8 cellular contexts compared by ENCODE assay signal in genomic region chr1:200488375-200489165, GRCh38.
DNase-seq lines count a peak whose midpoint lies in the region; ATAC-seq, FAIRE-seq and TF ChIP-seq lines count a peak whose summit lies in the region.

No MANE protein-coding gene starts in this region.

- CTCF ChIA-PET in activated CD8-positive, alpha-beta T cell treated with anti-CD3 and anti-CD28 coated beads, Interleukin-2, amount 10 ng/mL, durations not matched to agents 7 days and 5 days (lab: Charles Lee), result interaction anchor here (0.6 to 1.4 kb wide), 15 partner anchors 11 to 1568 kb away, joined by 3 to 7 read pairs (median 4); no protein-coding TSS in a partner anchor

- intact Hi-C loops in aorta (cut with DNase I), result loop anchor here (2.0 to 5.0 kb wide), 2 partner anchors 206 to 211 kb away; no protein-coding TSS in a partner anchor

- no peaks in the 10 kb centered on the region for H3K9me3 ChIP-seq in aorta (ENCODE audit: control insufficient read depth, low read length)

- peaks cover 5% of the 10 kb centered on the region for H3K4me1 Mint-ChIP-seq in activated CD8-positive, alpha-beta T cell treated with anti-CD3 and anti-CD28 coated beads, Interleukin-2, amount 10 ng/mL, durations not matched to agents 7 days and 5 days (ENCODE audit: low read depth)
- H3K4me1 Mint-ChIP-seq in natural killer cell treated with Interleukin-12 subunit alpha and Interleukin-12 subunit beta and Interleukin-15 and Interleukin-18, amount 100 ng/mL, for 72 hours (ENCODE audit: low read depth in 2 of 2), result peaks cover 15 to 22% of the 10 kb centered on the region in 2 donors

- H3K27ac ChIP-seq in aorta (ENCODE audit: low read depth in 1 of 2, low read length in 2 of 2), result no peak overlapping the region

- POLR2A ChIA-PET in activated CD8-positive, alpha-beta T cell treated with anti-CD3 and anti-CD28 coated beads, Interleukin-2, amount 10 ng/mL, durations not matched to agents 7 days and 5 days (lab: Charles Lee), result no interaction called here

- 15 to 17% methylated on average over 15 of the region's 15 CpGs for WGBS in aorta, 2 donors

- H3K27ac Mint-ChIP-seq in activated CD8-positive, alpha-beta T cell treated with anti-CD3 and anti-CD28 coated beads, Interleukin-2, amount 10 ng/mL, durations not matched to agents 7 days and 5 days, result no peak overlapping the region
- H3K27ac Mint-ChIP-seq in natural killer cell treated with Interleukin-12 subunit alpha and Interleukin-12 subunit beta and Interleukin-15 and Interleukin-18, amount 100 ng/mL, for 72 hours, result peak overlapping the region in 1 of 2 donors; percentile 1

- peaks cover 26% of the 10 kb centered on the region for H3K27me3 Mint-ChIP-seq in activated CD8-positive, alpha-beta T cell treated with anti-CD3 and anti-CD28 coated beads, Interleukin-2, amount 10 ng/mL, durations not matched to agents 7 days and 5 days (ENCODE audit: low read depth)
- peaks cover 19 to 24% of the 10 kb centered on the region in 2 donors for H3K27me3 Mint-ChIP-seq in natural killer cell treated with Interleukin-12 subunit alpha and Interleukin-12 subunit beta and Interleukin-15 and Interleukin-18, amount 100 ng/mL, for 72 hours

- H3K27me3 ChIP-seq in aorta (ENCODE audit: control insufficient read depth in 1 of 2, insufficient read depth in 2 of 2, low read length in 1 of 2), result no peaks in the 10 kb centered on the region

- peak; percentile 93 for TF ChIP-seq CTCF in fibroblast of mammary gland (conservative IDR thresholded peaks at IDR 0.05; ENCODE audit: control insufficient read depth, insufficient read depth, low read depth, low read length)

- no peak overlapping the region for H3K4me3 Mint-ChIP-seq in activated CD8-positive, alpha-beta T cell treated with anti-CD3 and anti-CD28 coated beads, Interleukin-2, amount 10 ng/mL, durations not matched to agents 7 days and 5 days
- no peak overlapping the region for H3K4me3 Mint-ChIP-seq in natural killer cell treated with Interleukin-12 subunit alpha and Interleukin-12 subunit beta and Interleukin-15 and Interleukin-18, amount 100 ng/mL, for 72 hours

- ATAC-seq in HG03432 (IDR thresholded peaks at IDR 0.05; ENCODE audit: unreplicated experiment) (peak; percentile 60), aorta (ENCODE audit: low FRiP score) (no peak)
- peak; percentile 58 for ATAC-seq in activated CD8-positive, alpha-beta T cell treated with anti-CD3 and anti-CD28 coated beads, Interleukin-2, amount 10 ng/mL, durations not matched to agents 7 days and 5 days
- ATAC-seq in natural killer cell treated with Interleukin-12 subunit alpha and Interleukin-12 subunit beta and Interleukin-15 and Interleukin-18, amount 100 ng/mL, for 72 hours, result peak; percentile 70 to 71

- DNase-seq in AG08396 (ENCODE audit: low spot score), result peak; percentile 67
- DNase-seq in GM12892 (ENCODE audit: insufficient read length), result no peak
- DNase-seq in NCI-H526 (lab: John Stamatoyannopoulos, UW), result peak; percentile 36 to 76
- peak; percentile 54 for DNase-seq in activated CD8-positive, alpha-beta T cell treated with anti-CD3 and anti-CD28 coated beads, Interleukin-2, amount 10 ng/mL, durations not matched to agents 7 days and 5 days
- peak; percentile 83 for DNase-seq in fibroblast of mammary gland (ENCODE audit: low read depth)
- DNase-seq in natural killer cell treated with Interleukin-12 subunit alpha and Interleukin-12 subunit beta and Interleukin-15 and Interleukin-18, amount 100 ng/mL, for 72 hours (ENCODE audit: low spot score), result no peak
- no peak for DNase-seq in aorta

- H3K36me3 ChIP-seq in aorta (ENCODE audit: control insufficient read depth in 1 of 2, insufficient read depth in 2 of 2, low read length in 1 of 2), result no peaks in the 10 kb centered on the region

- no peaks in the 10 kb centered on the region for H3K4me1 ChIP-seq in aorta (ENCODE audit: control insufficient read depth in 1 of 2, insufficient read depth in 2 of 2, low read length in 2 of 2)

- H3K36me3 Mint-ChIP-seq in activated CD8-positive, alpha-beta T cell treated with anti-CD3 and anti-CD28 coated beads, Interleukin-2, amount 10 ng/mL, durations not matched to agents 7 days and 5 days (ENCODE audit: low read depth), result no peaks in the 10 kb centered on the region
- H3K36me3 Mint-ChIP-seq in natural killer cell treated with Interleukin-12 subunit alpha and Interleukin-12 subunit beta and Interleukin-15 and Interleukin-18, amount 100 ng/mL, for 72 hours, result no peaks in the 10 kb centered on the region

- FAIRE-seq in GM12892 (lab: Jason Lieb, UNC), result peak; percentile 82

- no peaks in the 10 kb centered on the region for H3K9me3 Mint-ChIP-seq in activated CD8-positive, alpha-beta T cell treated with anti-CD3 and anti-CD28 coated beads, Interleukin-2, amount 10 ng/mL, durations not matched to agents 7 days and 5 days (ENCODE audit: insufficient read depth)
- H3K9me3 Mint-ChIP-seq in natural killer cell treated with Interleukin-12 subunit alpha and Interleukin-12 subunit beta and Interleukin-15 and Interleukin-18, amount 100 ng/mL, for 72 hours, result no peaks in the 10 kb centered on the region

- no peak overlapping the region for H3K4me3 ChIP-seq in fibroblast of mammary gland (ENCODE audit: control insufficient read depth, low read depth, low read length)
- H3K4me3 ChIP-seq in aorta (ENCODE audit: low read length in 2 of 2), result no peak overlapping the region

- TF ChIP-seq POLR2A in GM12892 (IDR thresholded peaks at IDR 0.05; ENCODE audit: low read depth, low read length), result no peak

Comparison
In these comparisons a context has a peak if more than half of its experiments do, and no peak if none do; other contexts are left out.
1. DNase-seq: peak in AG08396 (single experiment), NCI-H526 (2 of 2), activated CD8-positive, alpha-beta T cell treated with anti-CD3 and anti-CD28 coated beads, Interleukin-2, amount 10 ng/mL, durations not matched to agents 7 days and 5 days (single experiment) and fibroblast of mammary gland (single experiment); none in GM12892 (single experiment), natural killer cell treated with Interleukin-12 subunit alpha and Interleukin-12 subunit beta and Interleukin-15 and Interleukin-18, amount 100 ng/mL, for 72 hours (single experiment) and aorta (0 of 2).